Comparison of ENCODE assay signal across 10 cellular contexts in genomic region chr16:73032548-73033270, GRCh38. TPM values are rescaled to one million over a fixed set of nuclear protein-coding genes. Genes with fewer than 3 reads are reported as not detected.
A peak's percentile ranks its signal among the peaks of the same experiment; 100 is the strongest.
DNase-seq lines count a peak whose midpoint lies in the region; ATAC-seq, FAIRE-seq and TF ChIP-seq lines count a peak whose summit lies in the region.
"Had no signal": no experiment of that assay in that cellular context is flagged by ENCODE, and none has a peak within 500 bp of the region (broad histone marks: within the 10 kb centered on the region; RNA-seq: fewer than 3 reads in every experiment).

No MANE protein-coding gene starts in this region.

- peak overlapping the region; percentile 31 for H3K27ac ChIP-seq in HepG2 (ENCODE audit: extremely low read length, insufficient read depth, low read length)
- H3K27ac ChIP-seq in thoracic aorta: peak overlapping the region in 1 of 2 donors; percentile 43

- peaks cover 55% of the 10 kb centered on the region; the same call in 1 of the 2 replicates for H3K79me2 ChIP-seq in Loucy (ENCODE audit: insufficient read depth, low read length)
- peaks cover 99% of the 10 kb centered on the region for H3K79me2 ChIP-seq in HepG2 (ENCODE audit: insufficient read depth, low read length)

- no peak for TF ChIP-seq POLR2A in HepG2 (IDR thresholded peaks at IDR 0.05; ENCODE audit: insufficient read depth in 1 of 2, low read depth in 2 of 2, low read length in 2 of 2)

- TF ChIP-seq EP300 in HepG2 (IDR thresholded peaks at IDR 0.05; ENCODE audit: low read depth in 2 of 2, low read length in 2 of 2) (no peak), HepG2 (CRISPR knock-in tag; IDR thresholded peaks at IDR 0.05; ENCODE audit: borderline replicate concordance) (no peak)

- no peaks in the 10 kb centered on the region for H4K20me1 ChIP-seq in Loucy (ENCODE audit: insufficient read depth, low read length, poor library complexity, severe bottlenecking)
- H4K20me1 ChIP-seq in HepG2 (ENCODE audit: insufficient read depth, low read length): peaks cover 14% of the 10 kb centered on the region; the same call in 1 of the 2 replicates

- H3K9ac ChIP-seq in Loucy (ENCODE audit: low read depth, low read length, poor library complexity, severe bottlenecking): no peak overlapping the region
- H3K9ac ChIP-seq in HepG2 (ENCODE audit: insufficient read depth, low read depth, low read length): no peak overlapping the region; the same call in 1 of the 2 replicates

- ATAC-seq in HepG2: no peak
- ATAC-seq in thoracic aorta (ENCODE audit: insufficient number of reproducible peaks, low FRiP score, low read depth): no peak

- no peak overlapping the region for H2AFZ ChIP-seq in Loucy (ENCODE audit: low read length)
- H2AFZ ChIP-seq in HepG2 (ENCODE audit: low read length): no peak overlapping the region

- FAIRE-seq in HepG2 (lab: Jason Lieb, UNC): peak; percentile 26
- FAIRE-seq: A204.1 had no signal

- CTCF ChIA-PET in HepG2 (lab: Yijun Ruan, JAX; ENCODE audit: low intra/inter-chr PET ratio, low total read pairs): no interaction called here

- DNase-seq in NCI-H1417 (lab: John Stamatoyannopoulos, UW) (peak in 2 of 3 experiments; percentile 7 to 59), NCI-H1417 treated with DMSO at 0.1 percent for 48 hours (lab: John Stamatoyannopoulos, UW) (no peak), HepG2 (ENCODE audit: low spot score) (no peak), thoracic aorta (ENCODE audit: low spot score) (no peak), activated gamma-delta T cell (lab: John Stamatoyannopoulos, UW) (no peak), occipital lobe (lab: John Stamatoyannopoulos, UW) (no peak)
- no peak for DNase-seq in activated effector memory CD4-positive, alpha-beta T cell treated with anti-CD3 and anti-CD28 coated beads, Interleukin-2, amount 50 U/mL, for 16 hours
- DNase-seq: stimulated activated CD4-positive, alpha-beta T cell treated with anti-CD3 and anti-CD28 coated beads, Interleukin-15, amount 100 ng/mL, for 24 hours had no signal

- no peak for TF ChIP-seq RAD21 in HepG2 (CRISPR knock-in tag; IDR thresholded peaks at IDR 0.05)

- H3K27me3 ChIP-seq in Loucy (ENCODE audit: insufficient read depth, low read length, poor library complexity, severe bottlenecking): no peaks in the 10 kb centered on the region
- no peaks in the 10 kb centered on the region for H3K27me3 ChIP-seq in HepG2 (ENCODE audit: control insufficient read depth in 1 of 2, insufficient read depth in 2 of 2, low read length in 2 of 2)
- no peaks in the 10 kb centered on the region for H3K27me3 ChIP-seq in thoracic aorta (replicated peaks; ENCODE audit: insufficient read depth)

- H3F3A ChIP-seq in Loucy (ENCODE audit: low read depth): no peaks in the 10 kb centered on the region

- POLR2A ChIA-PET in HepG2 (lab: Yijun Ruan, JAX): no interaction called here

- H3K9me2 ChIP-seq in Loucy (replicated peaks; ENCODE audit: low read depth, low read length): no peaks in the 10 kb centered on the region

- TF ChIP-seq CTCF in Loucy (conservative IDR thresholded peaks at IDR 0.05; ENCODE audit: low read length): 0 out of 2 replicates have a peak, but pooled peaks have one; percentile 12
- TF ChIP-seq CTCF in HepG2 (CRISPR knock-in tag; IDR thresholded peaks at IDR 0.05): 0 out of 2 replicates have a peak, but pooled peaks have one; percentile 7
- TF ChIP-seq CTCF in thoracic aorta (IDR thresholded peaks at IDR 0.05): no peak

- H3K4me1 ChIP-seq in Loucy (ENCODE audit: insufficient read depth, low read length, poor library complexity, severe bottlenecking) (peaks cover 50% of the 10 kb centered on the region), HepG2 (ENCODE audit: insufficient read depth, low read length) (peaks cover 97% of the 10 kb centered on the region), thoracic aorta (ENCODE audit: control insufficient read depth in 1 of 2, low read depth in 2 of 2) (peaks cover 49 to 73% of the 10 kb centered on the region in 2 donors)

- in situ Hi-C loops in HepG2 (cut with HindIII; ENCODE audit: extremely low pct_ligation_motif_present, low pct_unique_long_range_greater_than_20kb): no loop called here

- no peaks in the 10 kb centered on the region for H3K9me3 ChIP-seq in Loucy (ENCODE audit: insufficient read depth, low read depth, low read length)
- H3K9me3 ChIP-seq in HepG2 (ENCODE audit: low read length): no peaks in the 10 kb centered on the region
- H3K9me3 ChIP-seq in thoracic aorta: no peaks in the 10 kb centered on the region

- intact Hi-C loops in HepG2 (cut with micrococcal nuclease; ENCODE audit: unreplicated experiment): no loop called here

- H3K36me3 ChIP-seq in Loucy (ENCODE audit: insufficient read depth, low read length) (no peaks in the 10 kb centered on the region), HepG2 (replicated peaks in 1 of 2; ENCODE audit: control insufficient read depth in 1 of 2, insufficient read depth in 2 of 2, low read length in 2 of 2) (peaks cover 5 to 27% of the 10 kb centered on the region in 2 experiments; a peak in 4 of 5 replicates), thoracic aorta (no peaks in the 10 kb centered on the region)

- no TSS peak for BruUV-seq in HepG2 (replicated peaks; lab: Mats Ljungman, UMichigan)

- 63% methylated on average over 9 of the region's 9 CpGs for WGBS in HepG2 (ENCODE audit: low lambda C conversion rate)

- H3K4me2 ChIP-seq in Loucy (ENCODE audit: low read depth, low read length, poor library complexity, severe bottlenecking): no peak overlapping the region
- H3K4me2 ChIP-seq in HepG2 (ENCODE audit: low read depth, low read length): peak overlapping the region; percentile 41

- no peak overlapping the region for H3K4me3 ChIP-seq in Loucy (ENCODE audit: low read length, poor library complexity, severe bottlenecking)
- H3K4me3 ChIP-seq in HepG2 (replicated peaks in 1 of 3; ENCODE audit: insufficient read depth in 1 of 3, low read depth in 2 of 3, low read length in 3 of 3): peak overlapping the region in 1 of 3 experiments; percentile 2; a peak in 1 of 6 replicates
- peak overlapping the region; percentile 36 for H3K4me3 ChIP-seq in thoracic aorta

TF ChIP-seq in HepG2, 621 proteins besides CTCF, POLR2A, EP300 and RAD21 (continues in another document):
- no peak for TF ChIP-seq RELA (CRISPR knock-in tag; IDR thresholded peaks at IDR 0.05)
- 0 out of 2 replicates have a peak, but pooled peaks have one; percentile 10 for TF ChIP-seq STAG1 (CRISPR knock-in tag; IDR thresholded peaks at IDR 0.05)
- TF ChIP-seq SOX6 (IDR thresholded peaks at IDR 0.05): no peak
- TF ChIP-seq SOX6 (CRISPR knock-in tag; IDR thresholded peaks at IDR 0.05): peak; percentile 18; the same call in 1 of the 2 replicates
- no peak for TF ChIP-seq NFKBIZ (CRISPR knock-in tag; IDR thresholded peaks at IDR 0.05)
- peak; percentile 60; the same call in 1 of the 2 replicates for TF ChIP-seq ZNF362 (CRISPR knock-in tag; IDR thresholded peaks at IDR 0.05; ENCODE audit: borderline replicate concordance)
- no peak; the same call in 1 of the 2 replicates for TF ChIP-seq ZNF292 (CRISPR knock-in tag; IDR thresholded peaks at IDR 0.05; ENCODE audit: borderline replicate concordance, low read depth)
- no peak for TF ChIP-seq DMAP1 (CRISPR knock-in tag; IDR thresholded peaks at IDR 0.05)
- no peak for TF ChIP-seq ZSCAN12 (CRISPR knock-in tag; IDR thresholded peaks at IDR 0.05)
- no peak for TF ChIP-seq ZFP62 (CRISPR knock-in tag; IDR thresholded peaks at IDR 0.05)
- TF ChIP-seq POLR2G (IDR thresholded peaks at IDR 0.05; ENCODE audit: low read depth, low read length): no peak
- no peak for TF ChIP-seq ZNF225 (CRISPR knock-in tag; IDR thresholded peaks at IDR 0.05)
- no peak for TF ChIP-seq ISL2 (CRISPR knock-in tag; IDR thresholded peaks at IDR 0.05)
- TF ChIP-seq SMAD1 (CRISPR knock-in tag; IDR thresholded peaks at IDR 0.05; ENCODE audit: borderline replicate concordance, low read depth): no peak
- no peak for TF ChIP-seq ZNF570 (CRISPR knock-in tag; IDR thresholded peaks at IDR 0.05; ENCODE audit: borderline replicate concordance)

RNA-seq across cellular contexts. Expression of gene ZFHX3, which starts 15.2 kb away (rescaled TPM):
- total RNA-seq in HepG2 (2016; rRNA removed; fragmentation: Illumina TruSeq; extraction: Trizol): 6.0 and 12.3 TPM in 2 replicates
- total RNA-seq in HepG2 (2016; cell fraction: cytosol; rRNA removed; fragmentation: Illumina TruSeq; extraction: Trizol; ENCODE audit: low read depth): 1.8 and 1.9 TPM in 2 replicates
- total RNA-seq in HepG2 (2016; cell fraction: insoluble cytoplasmic fraction; rRNA removed; fragmentation: Illumina TruSeq; extraction: Trizol): 5.6 and 10.6 TPM in 2 replicates
- 5.0 and 5.6 TPM in 2 replicates for total RNA-seq in HepG2 (2016; cell fraction: membrane; rRNA removed; fragmentation: Illumina TruSeq; extraction: Trizol)
- total RNA-seq in HepG2 (2016; cell fraction: nucleus; rRNA removed; fragmentation: Illumina TruSeq; extraction: Trizol): 15.3 and 19.7 TPM in 2 replicates
- 5.0 and 5.3 TPM in 2 replicates for polyA plus RNA-seq in HepG2 (2011; rRNA removed)
- polyA plus RNA-seq in HepG2 (2011; cell fraction: cytosol; rRNA removed): 3.5 and 4.2 TPM in 2 replicates
- 10.2 and 11.2 TPM in 2 replicates for polyA plus RNA-seq in HepG2 (2011; cell fraction: nucleus; rRNA removed)
- polyA plus RNA-seq in HepG2 (2012): 12.6 and 14.4 TPM in 2 replicates
- 0.31 and 0.36 TPM in 2 replicates for polyA plus RNA-seq in HepG2 (2016; cell fraction: cytosol; fragmentation: Illumina TruSeq; extraction: Trizol; ENCODE audit: low read depth)
- polyA plus RNA-seq in HepG2 (2016; cell fraction: insoluble cytoplasmic fraction; fragmentation: Illumina TruSeq; extraction: Trizol; ENCODE audit: low read depth): 8.6 and 11.4 TPM in 2 replicates
- 1.0 and 1.4 TPM in 2 replicates for polyA plus RNA-seq in HepG2 (2016; cell fraction: membrane; fragmentation: Illumina TruSeq; extraction: Trizol; ENCODE audit: low read depth)
- 16.2 and 17.6 TPM in 2 replicates for polyA plus RNA-seq in HepG2 (2016; cell fraction: nucleus; fragmentation: Illumina TruSeq; extraction: Trizol; ENCODE audit: insufficient read depth, low read depth)
- 12.7 and 18.2 TPM in 2 replicates for polyA minus RNA-seq in HepG2 (2011; rRNA and poly(A)+ RNA removed; ENCODE audit: low replicate concordance)
- 16.9 and 20.7 TPM in 2 replicates for polyA minus RNA-seq in HepG2 (2011; cell fraction: cytosol; rRNA and poly(A)+ RNA removed)
- 23.9 and 27.2 TPM in 2 replicates for polyA minus RNA-seq in HepG2 (2011; cell fraction: nucleus; rRNA and poly(A)+ RNA removed)
- 10 to 100 TPM; 57.7 to 70.1 TPM for total RNA-seq in thoracic aorta
- total RNA-seq in occipital lobe: 2.3 TPM

Comparison
In these comparisons a context has a peak if more than half of its experiments do, and no peak if none do; other contexts are left out.
1. DNase-seq: peak in NCI-H1417 (2 of 3); none in NCI-H1417 treated with DMSO at 0.1 percent for 48 hours (single experiment), HepG2 (single experiment), thoracic aorta (single experiment), activated gamma-delta T cell (single experiment), activated effector memory CD4-positive, alpha-beta T cell treated with anti-CD3 and anti-CD28 coated beads, Interleukin-2, amount 50 U/mL, for 16 hours (single experiment) and occipital lobe (single experiment).